Comparison of ENCODE assay signal across 14 cellular contexts in genomic region chr10:62426086-62426485, GRCh38. TPM values are rescaled to one million over a fixed set of nuclear protein-coding genes. Genes with fewer than 3 reads are reported as not detected.
A peak's percentile ranks its signal among the peaks of the same experiment; 100 is the strongest.
DNase-seq lines count a peak whose midpoint lies in the region; ATAC-seq and TF ChIP-seq lines count a peak whose summit lies in the region.
"Had no signal": no experiment of that assay in that cellular context is flagged by ENCODE, and none has a peak within 500 bp of the region (broad histone marks: within the 10 kb centered on the region; RNA-seq: fewer than 3 reads in every experiment).

No MANE protein-coding gene starts in this region.

- no peak overlapping the region for H3K4me3 ChIP-seq in epithelial cell of esophagus (ENCODE audit: low read length)

- no peak overlapping the region for H3K27ac ChIP-seq in RWPE1
- H3K27ac ChIP-seq: KMS-11 had no signal

- DNase-seq in activated CD4-positive, alpha-beta T cell treated with anti-CD3 and anti-CD28 coated beads, Interleukin-2, amount 10 ng/mL, durations not matched to agents 24 days and 14 days: no peak
- DNase-seq in activated CD4-positive, alpha-beta T cell treated with anti-CD3 and anti-CD28 coated beads, Interleukin-2, amount 50 U/mL, for 4 hours: no peak
- DNase-seq in RWPE1 (ENCODE audit: low spot score): peak; percentile 35
- peak; percentile 89 for DNase-seq in epithelial cell of esophagus (ENCODE audit: low read depth)
- DNase-seq in stimulated activated CD4-positive, alpha-beta T cell treated with anti-CD3 and anti-CD28 coated beads, Interleukin-4, amount 100 ng/mL, for 48 hours (ENCODE audit: low read depth in 2 of 2): peak; percentile 8 to 32
- no peak for DNase-seq in GM10266 (ENCODE audit: extremely low spot score)
- no peak for DNase-seq in HuH-7.5 (ENCODE audit: low spot score)
- DNase-seq: central memory CD4-positive, alpha-beta T cell; NCI-H2171 treated with DMSO at 0.1 percent for 48 hours; SHP77 had no signal

- H3K36me3 Mint-ChIP-seq in activated CD4-positive, alpha-beta T cell treated with anti-CD3 and anti-CD28 coated beads, Interleukin-2, amount 10 ng/mL, durations not matched to agents 24 days and 14 days (ENCODE audit: low read depth): no peaks in the 10 kb centered on the region

- H3K9me3 Mint-ChIP-seq in activated CD4-positive, alpha-beta T cell treated with anti-CD3 and anti-CD28 coated beads, Interleukin-2, amount 10 ng/mL, durations not matched to agents 24 days and 14 days: peaks cover 15% of the 10 kb centered on the region
- H3K9me3 Mint-ChIP-seq: neural crest cell had no signal

- TF ChIP-seq CTCF in RWPE1 (conservative IDR thresholded peaks at IDR 0.05; ENCODE audit: low read depth) (no peak), epithelial cell of esophagus (IDR thresholded peaks at IDR 0.05; ENCODE audit: insufficient read depth, low read depth, low read length, missing control alignments) (no peak), GM10266 (IDR thresholded peaks at IDR 0.05; ENCODE audit: control insufficient read depth, insufficient read depth, low read depth, missing control alignments) (no peak)

- H3K27me3 Mint-ChIP-seq in activated CD4-positive, alpha-beta T cell treated with anti-CD3 and anti-CD28 coated beads, Interleukin-2, amount 10 ng/mL, durations not matched to agents 24 days and 14 days: no peaks in the 10 kb centered on the region

- intact Hi-C loops in activated CD4-positive, alpha-beta T cell treated with anti-CD3 and anti-CD28 coated beads, Interleukin-2, amount 10 ng/mL, durations not matched to agents 24 days and 14 days (cut with micrococcal nuclease): loop anchor here (5.0 to 10.0 kb wide), 2 partner anchors 244 to 521 kb away; partner anchors contain the start of gene ARID5B

- H3K27ac Mint-ChIP-seq in activated CD4-positive, alpha-beta T cell treated with anti-CD3 and anti-CD28 coated beads, Interleukin-2, amount 10 ng/mL, durations not matched to agents 24 days and 14 days: peak overlapping the region; percentile 0

- no peak overlapping the region for H3K4me3 Mint-ChIP-seq in activated CD4-positive, alpha-beta T cell treated with anti-CD3 and anti-CD28 coated beads, Interleukin-2, amount 10 ng/mL, durations not matched to agents 24 days and 14 days
- H3K4me3 Mint-ChIP-seq: neural crest cell had no signal

- peaks cover 11% of the 10 kb centered on the region for H3K4me1 Mint-ChIP-seq in activated CD4-positive, alpha-beta T cell treated with anti-CD3 and anti-CD28 coated beads, Interleukin-2, amount 10 ng/mL, durations not matched to agents 24 days and 14 days
- H3K4me1 Mint-ChIP-seq: neural crest cell had no signal

- POLR2A ChIA-PET in RWPE1 (lab: Yijun Ruan, JAX; ENCODE audit: low non-redundant PET): no interaction called here

- no peak for ATAC-seq in GM21360 (IDR thresholded peaks at IDR 0.05; ENCODE audit: unreplicated experiment)

- CTCF ChIA-PET in RWPE1 (lab: Yijun Ruan, JAX): interaction anchor here (1.0 kb wide), 1 partner anchor 14 kb away, joined by 3 read pairs; no protein-coding TSS in a partner anchor

RNA-seq across cellular contexts. Expression of gene ZNF365, which starts 51.9 kb away (rescaled TPM):
- not detected in 2 replicates for total RNA-seq in activated CD4-positive, alpha-beta T cell treated with anti-CD3 and anti-CD28 coated beads, Interleukin-2, amount 10 ng/mL, durations not matched to agents 24 days and 14 days
- total RNA-seq: G401 had no signal

Comparison
In these comparisons a context has a peak if more than half of its experiments do, and no peak if none do; other contexts are left out.
1. DNase-seq: peak in RWPE1 (single experiment), epithelial cell of esophagus (single experiment) and stimulated activated CD4-positive, alpha-beta T cell treated with anti-CD3 and anti-CD28 coated beads, Interleukin-4, amount 100 ng/mL, for 48 hours (2 of 2); none in activated CD4-positive, alpha-beta T cell treated with anti-CD3 and anti-CD28 coated beads, Interleukin-2, amount 10 ng/mL, durations not matched to agents 24 days and 14 days (single experiment), activated CD4-positive, alpha-beta T cell treated with anti-CD3 and anti-CD28 coated beads, Interleukin-2, amount 50 U/mL, for 4 hours (0 of 2), GM10266 (single experiment) and HuH-7.5 (single experiment).